Comparison of ENCODE assay signal across 28 cellular contexts in the genomic region with DNA sequence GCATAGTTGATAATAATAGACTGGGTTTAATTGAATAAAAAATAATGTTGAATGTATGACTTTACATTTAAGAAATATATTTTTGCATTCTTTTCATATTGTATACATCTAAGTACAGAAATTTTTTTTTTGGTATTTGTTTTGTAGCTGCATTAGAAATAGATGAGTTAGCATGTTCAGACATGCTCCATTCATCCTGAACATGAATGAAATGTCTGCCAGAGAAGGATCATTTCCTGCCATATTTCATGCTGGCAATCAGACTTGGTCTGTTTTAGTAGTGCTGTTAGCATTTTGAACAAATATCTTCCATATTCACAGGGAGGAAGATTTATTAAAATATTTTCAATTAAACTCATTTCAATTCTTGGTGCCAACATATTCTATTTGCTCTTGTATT.
"Had no signal": no experiment of that assay in that cellular context is flagged by ENCODE, and none has a peak within 500 bp of the region (broad histone marks: within the 10 kb centered on the region; RNA-seq: fewer than 3 reads in every experiment).

No MANE protein-coding gene starts in this region.

- DNase-seq: activated B cell treated with CpG ODN at 0.5 μM for 24 hours; activated CD4-positive, alpha-beta T cell treated with anti-CD3 and anti-CD28 coated beads for 36 hours; activated CD4-positive, alpha-beta T cell treated with anti-CD3 and anti-CD28 coated beads, Interleukin-2, amount 50 U/mL, for 4 hours; activated CD8-positive, alpha-beta memory T cell treated with anti-CD3 and anti-CD28 coated beads for 24 hours; activated CD8-positive, alpha-beta memory T cell treated with anti-CD3 and anti-CD28 coated beads, Interleukin-2, amount 50 U/mL, for 4 hours; activated naive CD4-positive, alpha-beta T cell; activated T-cell treated with anti-CD3 and anti-CD28 coated beads, Interleukin-2, amount 50 U/mL, for 24 hours; adrenal gland; brain microvascular endothelial cell; cerebellar nuclear complex; cortex of kidney; effector CD4-positive, alpha-beta T cell; gastrocnemius medialis; hippocampal formation; left cardiac atrium; mesenchymal stem cell; ovary; right cardiac atrium; stimulated activated CD4-positive, alpha-beta T cell treated with anti-CD3 and anti-CD28 coated beads, Interleukin-4, amount 100 ng/mL, for 24 hours; stimulated activated naive CD4-positive, alpha-beta T cell treated with Interleukin-2 at 50 U/mL for 16 hours; upper lobe of left lung had no signal

- H3K4me1 ChIP-seq: adrenal gland, ascending aorta, gastrocnemius medialis, upper lobe of left lung had no signal

- H3K9me3 ChIP-seq: adrenal gland, ascending aorta, gastrocnemius medialis, neutrophil, ovary, thoracic aorta, upper lobe of left lung had no signal

- H3K4me3 Mint-ChIP-seq: activated B cell treated with CpG ODN at 0.5 μM for 24 hours; activated CD4-positive, alpha-beta T cell treated with anti-CD3 and anti-CD28 coated beads for 36 hours; activated naive CD8-positive, alpha-beta T cell; activated T-cell treated with anti-CD3 and anti-CD28 coated beads, Interleukin-2, amount 50 U/mL, for 24 hours; nephron had no signal

- H3K4me3 ChIP-seq: adrenal gland, ascending aorta, gastrocnemius medialis, ovary, thoracic aorta, upper lobe of left lung had no signal

- H3K27me3 ChIP-seq: adrenal gland, ascending aorta, brain microvascular endothelial cell, gastrocnemius medialis, neutrophil, ovary, upper lobe of left lung had no signal

- H3K27ac ChIP-seq: adrenal gland, ascending aorta, brain microvascular endothelial cell, gastrocnemius medialis, neutrophil, ovary, thoracic aorta, upper lobe of left lung had no signal

- H3K36me3 Mint-ChIP-seq: activated naive CD8-positive, alpha-beta T cell had no signal

- H3K36me3 ChIP-seq: adrenal gland, ascending aorta, brain microvascular endothelial cell, gastrocnemius medialis, neutrophil, ovary, thoracic aorta, upper lobe of left lung had no signal

- H3K4me1 Mint-ChIP-seq: activated B cell treated with CpG ODN at 0.5 μM for 24 hours; activated CD4-positive, alpha-beta T cell treated with anti-CD3 and anti-CD28 coated beads for 36 hours; nephron had no signal

- H3K9me3 Mint-ChIP-seq: activated B cell treated with CpG ODN at 0.5 μM for 24 hours; activated T-cell treated with anti-CD3 and anti-CD28 coated beads, Interleukin-2, amount 50 U/mL, for 24 hours; activated T-helper 2 cell treated with anti-CD3 and anti-CD28 coated beads, Interferon-gamma antibody, Interleukin-2, Interleukin-4, amounts not matched to agents 10 μg/mL and 5 μg/mL and 100 μg/mL, durations not matched to agents 14 hours and 24 hours and 36 hours had no signal

- H3K27ac Mint-ChIP-seq: activated B cell treated with CpG ODN at 0.5 μM for 24 hours; activated CD4-positive, alpha-beta T cell treated with anti-CD3 and anti-CD28 coated beads for 36 hours; activated naive CD8-positive, alpha-beta T cell; activated T-cell treated with anti-CD3 and anti-CD28 coated beads, Interleukin-2, amount 50 U/mL, for 24 hours; activated T-helper 2 cell treated with anti-CD3 and anti-CD28 coated beads, Interferon-gamma antibody, Interleukin-2, Interleukin-4, amounts not matched to agents 10 μg/mL and 5 μg/mL and 100 μg/mL, durations not matched to agents 14 hours and 24 hours and 36 hours; nephron had no signal

- H3K27me3 Mint-ChIP-seq: activated B cell treated with CpG ODN at 0.5 μM for 24 hours; activated CD4-positive, alpha-beta T cell treated with anti-CD3 and anti-CD28 coated beads for 36 hours; activated naive CD8-positive, alpha-beta T cell had no signal

- ATAC-seq: activated CD4-positive, alpha-beta T cell treated with anti-CD3 and anti-CD28 coated beads for 36 hours; esophagus mucosa; gastrocnemius medialis; left cardiac atrium; right cardiac atrium had no signal
